Comparison of ENCODE assay signal across 1 cellular context in genomic region chr3:119779731-119780383, GRCh38.
TF ChIP-seq lines count a peak whose summit lies in the region.

No MANE protein-coding gene starts in this region.

TF ChIP-seq in SK-N-SH, 30 proteins besides CTCF, POLR2A, EP300 and RAD21 (continued from another document):
- TF ChIP-seq PBX3 (IDR thresholded peaks at IDR 0.05): no peak
